Comparison of ENCODE assay signal across 12 cellular contexts in the genomic region with DNA sequence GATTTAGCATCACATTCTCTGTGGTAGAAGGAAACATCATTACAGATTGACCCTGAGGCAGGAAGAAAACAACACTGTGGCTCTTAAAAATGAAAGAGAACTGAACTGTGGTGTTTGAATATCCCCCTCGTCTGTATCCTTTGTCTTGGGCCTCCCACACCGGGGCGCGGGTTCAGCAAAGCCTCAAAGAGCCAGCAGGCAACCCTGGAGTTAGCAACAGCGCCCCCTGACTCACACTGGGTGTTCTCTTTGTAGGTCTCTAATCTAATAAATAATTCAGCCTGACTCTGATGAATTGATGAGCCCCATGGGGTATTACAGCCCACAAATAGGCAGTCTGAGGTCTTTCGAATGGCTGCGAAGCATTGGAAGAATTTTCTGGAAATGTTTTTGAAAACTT. TPM values are rescaled to one million over a fixed set of nuclear protein-coding genes. Genes with fewer than 3 reads are reported as not detected.
DNase-seq lines count a peak whose midpoint lies in the region; ATAC-seq, FAIRE-seq and TF ChIP-seq lines count a peak whose summit lies in the region.
"Had no signal": no experiment of that assay in that cellular context is flagged by ENCODE, and none has a peak within 500 bp of the region (broad histone marks: within the 10 kb centered on the region; RNA-seq: fewer than 3 reads in every experiment).

No MANE protein-coding gene starts in this region.

- no peak overlapping the region for H3K4me2 ChIP-seq in HCT116 (ENCODE audit: low read length)

- H4K20me1 ChIP-seq in HCT116 (ENCODE audit: insufficient read depth): no peaks in the 10 kb centered on the region

- POLR2A ChIA-PET in HCT116 (lab: Charles Lee): no interaction called here

- peak; percentile 0 for DNase-seq in HCT116 (ENCODE audit: low read depth, low spot score)
- DNase-seq in bronchial epithelial cell (ENCODE audit: low read depth): no peak
- peak; percentile 75 for DNase-seq in iPS-NIHi7 (ENCODE audit: extremely low spot score)
- no peak for DNase-seq in uterus
- DNase-seq in activated CD4-positive, alpha-beta T cell treated with anti-CD3 and anti-CD28 coated beads for 4 hours: no peak
- no peak for DNase-seq in mesothelial cell of epicardium (ENCODE audit: low spot score in 2 of 2, unreplicated experiment in 2 of 2)
- DNase-seq: CD4-positive, CD25-positive, alpha-beta regulatory T cell; NCI-H1092; occipital lobe had no signal

- TF ChIP-seq RAD21 in HCT116 (IDR thresholded peaks at IDR 0.05; ENCODE audit: low read depth): no peak

- H3K27me3 Mint-ChIP-seq in mesothelial cell of epicardium (ENCODE audit: low read depth): no peaks in the 10 kb centered on the region
- H3K27me3 Mint-ChIP-seq: CD4-positive, CD25-positive, alpha-beta regulatory T cell had no signal

- no TSS peak for BruUV-seq in HCT116 (replicated peaks; lab: Mats Ljungman, UMichigan)

- TF ChIP-seq POLR2A in HCT116 (IDR thresholded peaks at IDR 0.05; ENCODE audit: borderline replicate concordance, extremely low read depth, insufficient read depth, insufficient read length) (no peak), uterus (IDR thresholded peaks at IDR 0.05) (no peak)

- RAD21 ChIA-PET in HCT116 (lab: Charles Lee; ENCODE audit: low non-redundant PET in 1 of 2, low total read pairs in 2 of 2, uncharacterized antibody in 2 of 2, unreplicated experiment in 2 of 2): no interaction called here

- no peak for FAIRE-seq in bronchial epithelial cell (lab: Jason Lieb, UNC)

- no peaks in the 10 kb centered on the region for H3K36me3 Mint-ChIP-seq in mesothelial cell of epicardium
- H3K36me3 Mint-ChIP-seq: CD4-positive, CD25-positive, alpha-beta regulatory T cell had no signal

- no peaks in the 10 kb centered on the region for H3K36me3 ChIP-seq in ACC112 (ENCODE audit: insufficient read depth, low read length)
- no peaks in the 10 kb centered on the region for H3K36me3 ChIP-seq in HCT116 (ENCODE audit: control insufficient read depth in 1 of 2, insufficient read depth in 2 of 2, low read length in 2 of 2)
- H3K36me3 ChIP-seq in bronchial epithelial cell (ENCODE audit: control insufficient read depth, insufficient read depth, low read length): no peaks in the 10 kb centered on the region
- H3K36me3 ChIP-seq in uterus: no peaks in the 10 kb centered on the region

- no peaks in the 10 kb centered on the region for H3K4me1 Mint-ChIP-seq in mesothelial cell of epicardium
- H3K4me1 Mint-ChIP-seq: CD4-positive, CD25-positive, alpha-beta regulatory T cell had no signal

- ATAC-seq in HCT116 (no peak; the same call in 1 of the 2 replicates), HG03159 (IDR thresholded peaks at IDR 0.05; ENCODE audit: unreplicated experiment) (no peak)
- ATAC-seq: esophagus mucosa had no signal

- CTCF ChIA-PET in HCT116 (lab: Charles Lee): no interaction called here

- no peak overlapping the region for H3K4me3 Mint-ChIP-seq in mesothelial cell of epicardium
- H3K4me3 Mint-ChIP-seq: CD4-positive, CD25-positive, alpha-beta regulatory T cell had no signal

- H3K27me3 ChIP-seq in ACC112 (ENCODE audit: insufficient read depth, low read length): no peaks in the 10 kb centered on the region
- no peaks in the 10 kb centered on the region for H3K27me3 ChIP-seq in HCT116 (ENCODE audit: insufficient read depth, low read length)
- no peaks in the 10 kb centered on the region for H3K27me3 ChIP-seq in bronchial epithelial cell (ENCODE audit: control insufficient read depth, insufficient read depth, low read length)
- H3K27me3 ChIP-seq in uterus: no peaks in the 10 kb centered on the region

- H3K4me3 ChIP-seq in ACC112 (ENCODE audit: low read depth, low read length): no peak overlapping the region
- no peak overlapping the region for H3K4me3 ChIP-seq in HCT116 (replicated peaks in 1 of 2; ENCODE audit: low read depth in 1 of 2, low read length in 2 of 2)
- no peak overlapping the region for H3K4me3 ChIP-seq in bronchial epithelial cell (ENCODE audit: low read depth, low read length)
- no peak overlapping the region for H3K4me3 ChIP-seq in uterus

- H3K4me1 ChIP-seq in ACC112 (ENCODE audit: control insufficient read depth, insufficient read depth, low read length, unreplicated experiment) (no peaks in the 10 kb centered on the region), HCT116 (ENCODE audit: control insufficient read depth in 1 of 2, insufficient read depth in 2 of 2, low read length in 2 of 2) (no peaks in the 10 kb centered on the region), uterus (no peaks in the 10 kb centered on the region)

- H3K27ac ChIP-seq in ACC112 (ENCODE audit: low read depth, low read length) (no peak overlapping the region), HCT116 (ENCODE audit: low read depth, low read length) (no peak overlapping the region), uterus (no peak overlapping the region)

- TF ChIP-seq CTCF in HCT116 (IDR thresholded peaks at IDR 0.05 in 2 of 3, conservative IDR thresholded peaks at IDR 0.05 in 1 of 3; ENCODE audit: borderline replicate concordance in 1 of 3, insufficient read depth in 1 of 3, low read depth in 2 of 3, low read length in 2 of 3) (peak in 1 of 3 experiments; percentile 45; a peak in 2 of 6 replicates), bronchial epithelial cell (IDR thresholded peaks at IDR 0.05; ENCODE audit: insufficient read depth, low read length, severe bottlenecking) (peak; percentile 16), uterus (IDR thresholded peaks at IDR 0.05) (no peak), mesothelial cell of epicardium (IDR thresholded peaks at IDR 0.05; ENCODE audit: unreplicated experiment) (no peak)

- H3K9ac ChIP-seq in HCT116 (ENCODE audit: low read length): no peak overlapping the region

- no peak overlapping the region for H3K27ac Mint-ChIP-seq in mesothelial cell of epicardium
- H3K27ac Mint-ChIP-seq: CD4-positive, CD25-positive, alpha-beta regulatory T cell had no signal

- peaks cover 18% of the 10 kb centered on the region for H3K9me3 Mint-ChIP-seq in mesothelial cell of epicardium

- intact Hi-C loops in HCT116 (cut with micrococcal nuclease) (no loop called here), uterus (cut with DNase I; ENCODE audit: low total_unique reads) (no loop called here)

- H3K79me2 ChIP-seq in ACC112 (ENCODE audit: control insufficient read depth, insufficient read depth, low read length, unreplicated experiment) (no peaks in the 10 kb centered on the region), HCT116 (ENCODE audit: insufficient read depth, low read length) (no peaks in the 10 kb centered on the region)

- no peaks in the 10 kb centered on the region for H3K9me2 ChIP-seq in HCT116 (ENCODE audit: insufficient read depth)

- H3K9me3 ChIP-seq in HCT116 (ENCODE audit: control insufficient read depth in 1 of 2, insufficient read depth in 1 of 2, low read depth in 1 of 2, low read length in 2 of 2): no peaks in the 10 kb centered on the region
- H3K9me3 ChIP-seq in uterus: no peaks in the 10 kb centered on the region

- H2AFZ ChIP-seq in ACC112 (ENCODE audit: low read length, unreplicated experiment): peak overlapping the region; percentile 91
- H2AFZ ChIP-seq in HCT116 (ENCODE audit: low read depth, low read length, poor library complexity, severe bottlenecking): no peak overlapping the region

TF ChIP-seq in HCT116, 20 proteins besides CTCF, POLR2A, EP300 and RAD21:
- TF ChIP-seq, protein P1, sequence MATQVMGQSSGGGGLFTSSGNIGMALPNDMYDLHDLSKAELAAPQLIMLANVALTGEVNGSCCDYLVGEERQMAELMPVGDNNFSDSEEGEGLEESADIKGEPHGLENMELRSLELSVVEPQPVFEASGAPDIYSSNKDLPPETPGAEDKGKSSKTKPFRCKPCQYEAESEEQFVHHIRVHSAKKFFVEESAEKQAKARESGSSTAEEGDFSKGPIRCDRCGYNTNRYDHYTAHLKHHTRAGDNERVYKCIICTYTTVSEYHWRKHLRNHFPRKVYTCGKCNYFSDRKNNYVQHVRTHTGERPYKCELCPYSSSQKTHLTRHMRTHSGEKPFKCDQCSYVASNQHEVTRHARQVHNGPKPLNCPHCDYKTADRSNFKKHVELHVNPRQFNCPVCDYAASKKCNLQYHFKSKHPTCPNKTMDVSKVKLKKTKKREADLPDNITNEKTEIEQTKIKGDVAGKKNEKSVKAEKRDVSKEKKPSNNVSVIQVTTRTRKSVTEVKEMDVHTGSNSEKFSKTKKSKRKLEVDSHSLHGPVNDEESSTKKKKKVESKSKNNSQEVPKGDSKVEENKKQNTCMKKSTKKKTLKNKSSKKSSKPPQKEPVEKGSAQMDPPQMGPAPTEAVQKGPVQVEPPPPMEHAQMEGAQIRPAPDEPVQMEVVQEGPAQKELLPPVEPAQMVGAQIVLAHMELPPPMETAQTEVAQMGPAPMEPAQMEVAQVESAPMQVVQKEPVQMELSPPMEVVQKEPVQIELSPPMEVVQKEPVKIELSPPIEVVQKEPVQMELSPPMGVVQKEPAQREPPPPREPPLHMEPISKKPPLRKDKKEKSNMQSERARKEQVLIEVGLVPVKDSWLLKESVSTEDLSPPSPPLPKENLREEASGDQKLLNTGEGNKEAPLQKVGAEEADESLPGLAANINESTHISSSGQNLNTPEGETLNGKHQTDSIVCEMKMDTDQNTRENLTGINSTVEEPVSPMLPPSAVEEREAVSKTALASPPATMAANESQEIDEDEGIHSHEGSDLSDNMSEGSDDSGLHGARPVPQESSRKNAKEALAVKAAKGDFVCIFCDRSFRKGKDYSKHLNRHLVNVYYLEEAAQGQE (IDR thresholded peaks at IDR 0.05; ENCODE audit: low read depth): no peak
- TF ChIP-seq, protein P2, sequence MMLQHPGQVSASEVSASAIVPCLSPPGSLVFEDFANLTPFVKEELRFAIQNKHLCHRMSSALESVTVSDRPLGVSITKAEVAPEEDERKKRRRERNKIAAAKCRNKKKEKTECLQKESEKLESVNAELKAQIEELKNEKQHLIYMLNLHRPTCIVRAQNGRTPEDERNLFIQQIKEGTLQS (IDR thresholded peaks at IDR 0.05): no peak
- TF ChIP-seq ZFX (IDR thresholded peaks at IDR 0.05) (no peak), SP1 (IDR thresholded peaks at IDR 0.05; ENCODE audit: low read depth) (no peak), YY1 (IDR thresholded peaks at IDR 0.05; ENCODE audit: extremely low read depth, insufficient replicate concordance, low read depth, low read length) (no peak), ELF1 (IDR thresholded peaks at IDR 0.05; ENCODE audit: borderline replicate concordance, low read depth) (no peak), EZH2phosphoT487 (IDR thresholded peaks at IDR 0.05; ENCODE audit: borderline replicate concordance) (no peak), MAX (IDR thresholded peaks at IDR 0.05) (no peak), EZH2 (IDR thresholded peaks at IDR 0.05) (no peak), TCF7L2 (IDR thresholded peaks at IDR 0.05; ENCODE audit: borderline replicate concordance, extremely low read depth, insufficient read depth, insufficient read length) (no peak)

RNA-seq across cellular contexts. Expression of gene CTSO, which starts 46.1 kb away (rescaled TPM):
- total RNA-seq in HCT116 (2021; ENCODE audit: unreplicated experiment) (0.57 TPM), bronchial epithelial cell (1.1 and 2.9 TPM in 2 replicates), uterus (10 to 100 TPM; 22.0 to 77.8 (median 28.6) TPM), mesothelial cell of epicardium (7.6 TPM in 3 replicates)
- 0.36 and 0.46 TPM in 2 replicates for polyA plus RNA-seq in HCT116 (2012)

Comparison
In these comparisons a context has a peak if more than half of its experiments do, and no peak if none do; other contexts are left out.
1. DNase-seq: peak in HCT116 (single experiment) and iPS-NIHi7 (single experiment); none in bronchial epithelial cell (single experiment), uterus (0 of 2), activated CD4-positive, alpha-beta T cell treated with anti-CD3 and anti-CD28 coated beads for 4 hours (0 of 2) and mesothelial cell of epicardium (0 of 2).